ENCODE assay signal across 27 cellular contexts in genomic region chr14:36823651-36824050, GRCh38.
DNase-seq lines count a peak whose midpoint lies in the region; TF ChIP-seq lines count a peak whose summit lies in the region.
"Had no signal": no experiment of that assay in that cellular context is flagged by ENCODE, and none has a peak within 500 bp of the region (broad histone marks: within the 10 kb centered on the region; RNA-seq: fewer than 3 reads in every experiment).

No MANE protein-coding gene starts in this region.

- peaks cover 33% of the 10 kb centered on the region for H3K4me1 ChIP-seq in HEK293 (ENCODE audit: control insufficient read depth, insufficient read depth, low read length)
- H3K4me1 ChIP-seq: BE2C, Caco-2 had no signal

- no peak overlapping the region for H3K27ac ChIP-seq in HEK293 (ENCODE audit: extremely low read depth, low read depth, low read length)
- H3K27ac ChIP-seq: 22Rv1; A549; BLaER1; BLaER1 treated with 17β-estradiol and CSF1 and Interleukin-3, amounts not matched to agents 10 nM and 100 nM; C4-2B had no signal

- no peaks in the 10 kb centered on the region for H3K9me3 ChIP-seq in HEK293 (ENCODE audit: control insufficient read depth, insufficient read depth, low read depth, low read length)
- H3K9me3 ChIP-seq: A549; BE2C; BLaER1; BLaER1 treated with 17β-estradiol and CSF1 and Interleukin-3, amounts not matched to agents 10 nM and 100 nM; Caco-2 had no signal

- TF ChIP-seq CTCF in HEK293 (tag by site-specific recombination; IDR thresholded peaks at IDR 0.05), result no peak

- DNase-seq in islet precursor cell, result no peak
- DNase-seq: 8988T; ACHN; AML-193; BE2C; C1 segment of cervical spinal cord; Caco-2; Calu3; CD4-positive, alpha-beta memory T cell; CD4-positive, alpha-beta T cell; CD4-positive, CD25-positive, alpha-beta regulatory T cell; CD8-positive, alpha-beta memory T cell; CD8-positive, alpha-beta T cell; COR-L47; DMS 273 treated with DMSO at 0.1 percent for 48 hours; DMS153; DMS53; DMS79; DMS79 treated with DMSO at 0.1 percent for 48 hours; DND-41; EL had no signal

- H3K36me3 ChIP-seq in HEK293 (ENCODE audit: control insufficient read depth in 2 of 2, insufficient read depth in 1 of 2, low read length in 2 of 2), result no peaks in the 10 kb centered on the region
- H3K36me3 ChIP-seq: BE2C; BLaER1; BLaER1 treated with 17β-estradiol and CSF1 and Interleukin-3, amounts not matched to agents 10 nM and 100 nM had no signal

- POLR2A ChIA-PET in HEK293 (lab: Yijun Ruan, JAX), result no interaction called here

- CTCF ChIA-PET in HEK293 (lab: Yijun Ruan, JAX), result interaction anchor here (0.6 kb wide), 1 partner anchor 179 kb away, joined by 3 read pairs; no protein-coding TSS in a partner anchor

- H3K4me3 ChIP-seq in HEK293 (ENCODE audit: low read depth, low read length), result no peak overlapping the region
- H3K4me3 ChIP-seq: A549; BLaER1; BLaER1 treated with 17β-estradiol and CSF1 and Interleukin-3, amounts not matched to agents 10 nM and 100 nM had no signal

TF ChIP-seq in HEK293, 187 proteins besides CTCF, POLR2A, EP300 and RAD21:
- TF ChIP-seq SCRT1 (tag by site-specific recombination; IDR thresholded peaks at IDR 0.05; ENCODE audit: borderline replicate concordance), result peak; percentile 60; the same call in 1 of the 2 replicates
- peak; percentile 84 for TF ChIP-seq SCRT2 (tag by site-specific recombination; IDR thresholded peaks at IDR 0.05)
- no peak for TF ChIP-seq SP2 (tag by site-specific recombination; IDR thresholded peaks at IDR 0.05)
- TF ChIP-seq, protein P1, sequence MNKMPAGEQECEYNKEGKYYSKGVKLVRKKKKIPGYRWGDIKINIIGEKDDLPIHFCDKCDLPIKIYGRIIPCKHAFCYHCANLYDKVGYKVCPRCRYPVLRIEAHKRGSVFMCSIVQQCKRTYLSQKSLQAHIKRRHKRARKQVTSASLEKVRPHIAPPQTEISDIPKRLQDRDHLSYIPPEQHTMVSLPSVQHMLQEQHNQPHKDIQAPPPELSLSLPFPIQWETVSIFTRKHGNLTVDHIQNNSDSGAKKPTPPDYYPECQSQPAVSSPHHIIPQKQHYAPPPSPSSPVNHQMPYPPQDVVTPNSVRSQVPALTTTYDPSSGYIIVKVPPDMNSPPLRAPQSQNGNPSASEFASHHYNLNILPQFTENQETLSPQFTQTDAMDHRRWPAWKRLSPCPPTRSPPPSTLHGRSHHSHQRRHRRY (tag by site-specific recombination; IDR thresholded peaks at IDR 0.05), result no peak
TF ChIP-seq in HEK293: peak in this region for 2.
